1 cellular context compared by ENCODE assay signal in the genomic region with DNA sequence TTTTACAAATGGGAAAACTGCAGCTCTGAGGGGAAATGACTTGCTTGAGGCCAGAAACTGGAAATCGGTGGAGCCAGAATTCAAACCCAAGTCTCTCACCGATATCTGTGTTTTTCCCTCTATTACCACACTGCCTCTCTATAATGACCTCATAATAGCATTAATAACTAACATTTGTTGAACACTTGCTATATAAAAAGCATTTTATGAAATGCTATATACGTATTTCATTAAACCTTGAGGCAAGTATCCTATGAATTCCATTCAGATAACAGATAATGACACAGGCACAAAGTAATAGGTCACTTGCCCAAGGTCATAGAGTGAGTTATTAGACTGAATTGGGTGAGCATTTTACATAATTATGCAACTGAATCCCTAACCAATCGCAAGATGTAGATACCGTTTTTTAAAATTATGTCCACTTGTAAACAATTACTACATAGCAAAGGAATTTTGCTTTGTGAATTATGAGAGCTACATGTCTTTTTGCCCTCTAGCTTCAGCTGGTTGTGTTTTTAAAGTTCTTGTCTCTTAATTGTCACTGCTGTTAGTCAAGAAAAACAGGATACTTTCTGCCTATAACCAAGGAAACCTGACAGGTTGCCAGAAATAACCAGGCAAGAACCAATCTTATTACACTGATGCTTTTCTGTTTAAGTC.
TF ChIP-seq lines count a peak whose summit lies in the region.

No MANE protein-coding gene starts in this region.

TF ChIP-seq in GM23338, 12 proteins besides CTCF, POLR2A, EP300 and RAD21 (continued from another document):
- TF ChIP-seq, protein P1, sequence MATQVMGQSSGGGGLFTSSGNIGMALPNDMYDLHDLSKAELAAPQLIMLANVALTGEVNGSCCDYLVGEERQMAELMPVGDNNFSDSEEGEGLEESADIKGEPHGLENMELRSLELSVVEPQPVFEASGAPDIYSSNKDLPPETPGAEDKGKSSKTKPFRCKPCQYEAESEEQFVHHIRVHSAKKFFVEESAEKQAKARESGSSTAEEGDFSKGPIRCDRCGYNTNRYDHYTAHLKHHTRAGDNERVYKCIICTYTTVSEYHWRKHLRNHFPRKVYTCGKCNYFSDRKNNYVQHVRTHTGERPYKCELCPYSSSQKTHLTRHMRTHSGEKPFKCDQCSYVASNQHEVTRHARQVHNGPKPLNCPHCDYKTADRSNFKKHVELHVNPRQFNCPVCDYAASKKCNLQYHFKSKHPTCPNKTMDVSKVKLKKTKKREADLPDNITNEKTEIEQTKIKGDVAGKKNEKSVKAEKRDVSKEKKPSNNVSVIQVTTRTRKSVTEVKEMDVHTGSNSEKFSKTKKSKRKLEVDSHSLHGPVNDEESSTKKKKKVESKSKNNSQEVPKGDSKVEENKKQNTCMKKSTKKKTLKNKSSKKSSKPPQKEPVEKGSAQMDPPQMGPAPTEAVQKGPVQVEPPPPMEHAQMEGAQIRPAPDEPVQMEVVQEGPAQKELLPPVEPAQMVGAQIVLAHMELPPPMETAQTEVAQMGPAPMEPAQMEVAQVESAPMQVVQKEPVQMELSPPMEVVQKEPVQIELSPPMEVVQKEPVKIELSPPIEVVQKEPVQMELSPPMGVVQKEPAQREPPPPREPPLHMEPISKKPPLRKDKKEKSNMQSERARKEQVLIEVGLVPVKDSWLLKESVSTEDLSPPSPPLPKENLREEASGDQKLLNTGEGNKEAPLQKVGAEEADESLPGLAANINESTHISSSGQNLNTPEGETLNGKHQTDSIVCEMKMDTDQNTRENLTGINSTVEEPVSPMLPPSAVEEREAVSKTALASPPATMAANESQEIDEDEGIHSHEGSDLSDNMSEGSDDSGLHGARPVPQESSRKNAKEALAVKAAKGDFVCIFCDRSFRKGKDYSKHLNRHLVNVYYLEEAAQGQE (IDR thresholded peaks at IDR 0.05; ENCODE audit: unreplicated experiment) = no peak
- TF ChIP-seq ZNF462 (CRISPR knock-in tag; IDR thresholded peaks at IDR 0.05) = no peak
- no peak for TF ChIP-seq ETS1 (IDR thresholded peaks at IDR 0.05)
- TF ChIP-seq POLR2AphosphoS5 (IDR thresholded peaks at IDR 0.05; ENCODE audit: low read depth) = no peak
- TF ChIP-seq JUNB (IDR thresholded peaks at IDR 0.05; ENCODE audit: unreplicated experiment) = no peak
- no peak for TF ChIP-seq NANOG (IDR thresholded peaks at IDR 0.05; ENCODE audit: borderline replicate concordance)
- TF ChIP-seq EZH2phosphoT487 (IDR thresholded peaks at IDR 0.05; ENCODE audit: unreplicated experiment) = no peak
- no peak for TF ChIP-seq ZNF331 (CRISPR knock-in tag; IDR thresholded peaks at IDR 0.05; ENCODE audit: low read depth)
- no peak for TF ChIP-seq EZH2 (IDR thresholded peaks at IDR 0.05; ENCODE audit: low read depth, unreplicated experiment)
- no peak for TF ChIP-seq CREB1 (CRISPR knock-in tag; IDR thresholded peaks at IDR 0.05; ENCODE audit: low read depth)
